Comparison of ENCODE assay signal across 16 cellular contexts in the genomic region with DNA sequence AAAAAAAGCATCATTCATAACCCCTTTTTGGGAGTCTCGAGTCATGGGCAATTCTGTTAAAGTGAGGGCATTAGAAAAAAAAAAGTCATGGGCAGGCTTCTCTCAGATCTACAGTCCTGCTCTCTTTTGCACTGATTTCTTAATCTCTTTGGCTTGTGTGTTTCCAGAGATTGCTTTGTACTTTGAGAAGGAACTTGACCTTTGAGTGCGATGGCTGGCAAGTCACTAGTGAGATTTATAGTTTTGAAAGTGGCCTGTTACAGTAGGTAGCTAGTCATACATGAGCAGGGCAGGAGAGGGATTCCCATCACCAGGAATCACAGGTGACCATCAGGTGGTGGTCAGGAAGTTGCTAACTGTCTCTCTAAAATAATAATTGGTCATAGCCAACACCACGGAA.
DNase-seq lines count a peak whose midpoint lies in the region; ATAC-seq, FAIRE-seq and TF ChIP-seq lines count a peak whose summit lies in the region.
"Had no signal": no experiment of that assay in that cellular context is flagged by ENCODE, and none has a peak within 500 bp of the region (broad histone marks: within the 10 kb centered on the region; RNA-seq: fewer than 3 reads in every experiment).

No MANE protein-coding gene starts in this region.

- H3K9me1 ChIP-seq in K562 (ENCODE audit: control insufficient read depth, insufficient read depth, low read length): no peaks in the 10 kb centered on the region

- no peaks in the 10 kb centered on the region for H3K9me2 ChIP-seq in Karpas-422 (replicated peaks; ENCODE audit: insufficient read depth, low read length)

- no peak for TF ChIP-seq EP300 in K562 (IDR thresholded peaks at IDR 0.05; ENCODE audit: low read length)

- H3K4me2 ChIP-seq in Karpas-422 (ENCODE audit: low read depth, low read length, poor library complexity, severe bottlenecking) (peak overlapping the region; percentile 48), K562 (ENCODE audit: insufficient read depth, low read length) (no peak overlapping the region)

- H3K9ac ChIP-seq in Karpas-422 (ENCODE audit: low read length): no peak overlapping the region; the same call in 1 of the 2 replicates
- H3K9ac ChIP-seq in K562 (ENCODE audit: insufficient read depth in 1 of 2, low read depth in 2 of 2, low read length in 2 of 2): no peak overlapping the region
- H3K9ac ChIP-seq: BLaER1 had no signal

- DNase-seq in Karpas-422 (no peak), K562 (ENCODE audit: extremely low read depth in 1 of 4, low spot score in 3 of 4) (no peak), small intestine (peak; percentile 81), NCI-H82 treated with DMSO at 0.1 percent for 48 hours (lab: John Stamatoyannopoulos, UW; ENCODE audit: unreplicated experiment) (no peak), urothelium cell line (ENCODE audit: low spot score) (no peak), head of caudate nucleus (no peak)
- DNase-seq: 8988T; CD4-positive, alpha-beta memory T cell; DMS153; DMS79; GF-D8; H9 had no signal

- peaks cover 52% of the 10 kb centered on the region for H3K36me3 ChIP-seq in Karpas-422 (ENCODE audit: insufficient read depth, low read length)
- no peaks in the 10 kb centered on the region for H3K36me3 ChIP-seq in K562 (ENCODE audit: control insufficient read depth, insufficient read depth, low read length)
- H3K36me3 ChIP-seq in small intestine (ENCODE audit: control insufficient read depth in 2 of 2, insufficient read depth in 2 of 2, low read length in 2 of 2): no peaks in the 10 kb centered on the region
- H3K36me3 ChIP-seq: BLaER1 had no signal

- no peaks in the 10 kb centered on the region for H3K27me3 ChIP-seq in Karpas-422 (ENCODE audit: low read length)
- H3K27me3 ChIP-seq in K562 (ENCODE audit: control insufficient read depth in 2 of 2, insufficient read depth in 2 of 2, low read length in 2 of 2): no peaks in the 10 kb centered on the region
- H3K27me3 ChIP-seq in small intestine (ENCODE audit: control insufficient read depth in 2 of 2, insufficient read depth in 2 of 2, low read length in 2 of 2): no peaks in the 10 kb centered on the region
- H3K27me3 ChIP-seq: BLaER1 had no signal

- POLR2A ChIA-PET in K562 (lab: Yijun Ruan, JAX): no interaction called here

- no peak for TF ChIP-seq RAD21 in K562 (CRISPR knock-in tag; conservative IDR thresholded peaks at IDR 0.05 in 1 of 2, IDR thresholded peaks at IDR 0.05 in 1 of 2)

- no peak for TF ChIP-seq POLR2A in K562 (conservative IDR thresholded peaks at IDR 0.05)

- CTCF ChIA-PET in K562 (lab: Yijun Ruan, JAX; ENCODE audit: low intra/inter-chr PET ratio): no interaction called here

- H4K20me1 ChIP-seq in Karpas-422 (ENCODE audit: insufficient read depth, low read depth, low read length): no peaks in the 10 kb centered on the region
- no peaks in the 10 kb centered on the region for H4K20me1 ChIP-seq in K562 (replicated peaks; ENCODE audit: control insufficient read depth, insufficient read depth, low read length)
- H4K20me1 ChIP-seq: BLaER1 had no signal

- H3K9me3 ChIP-seq in Karpas-422 (ENCODE audit: low read length) (peaks cover 13% of the 10 kb centered on the region), K562 (replicated peaks; ENCODE audit: control insufficient read depth, insufficient read depth, low read depth, low read length) (no peaks in the 10 kb centered on the region), small intestine (ENCODE audit: control insufficient read depth, low read depth) (no peaks in the 10 kb centered on the region)

- H3K4me1 ChIP-seq in Karpas-422 (ENCODE audit: low read length) (peaks cover 87% of the 10 kb centered on the region), K562 (replicated peaks in 1 of 2; ENCODE audit: control insufficient read depth in 2 of 2, insufficient read depth in 2 of 2, low read length in 2 of 2) (no peaks in the 10 kb centered on the region; a peak in 1 of 5 replicates), small intestine (ENCODE audit: control insufficient read depth in 2 of 2, insufficient read depth in 1 of 2, low read depth in 1 of 2, low read length in 1 of 2) (peaks cover 0 to 4% of the 10 kb centered on the region in 2 donors)

- WGBS in K562 (ENCODE audit: insufficient coverage, low coverage, missing lambda C conversion rate): 3% methylated on average over 3 of the region's 3 CpGs
- 22 to 74% (median 41%) methylated on average over 3 of the region's 3 CpGs for WGBS in small intestine, 3 donors

- in situ Hi-C loops in K562 (cut with MboI): no loop called here

- H3K4me3 ChIP-seq in Karpas-422 (ENCODE audit: low read length) (peak overlapping the region; percentile 5; the same call in 1 of the 2 replicates), K562 (no peak overlapping the region), small intestine (ENCODE audit: low read depth in 1 of 2, low read length in 2 of 2) (no peak overlapping the region)
- H3K4me3 ChIP-seq: BLaER1 had no signal

- H3K79me2 ChIP-seq in Karpas-422 (ENCODE audit: low read length) (peaks cover 97% of the 10 kb centered on the region), K562 (ENCODE audit: control insufficient read depth, insufficient read depth, low read length) (no peaks in the 10 kb centered on the region)

- peak overlapping the region; percentile 97 for H3K27ac ChIP-seq in Karpas-422 (ENCODE audit: low read length)
- no peak overlapping the region for H3K27ac ChIP-seq in K562 (ENCODE audit: extremely low read depth, low read depth, low read length)
- H3K27ac ChIP-seq in small intestine (ENCODE audit: low read depth in 1 of 2, low read length in 1 of 2): no peak overlapping the region
- H3K27ac ChIP-seq: BLaER1 had no signal

- no peak for ATAC-seq in K562
- no peak for ATAC-seq in GM19467 (IDR thresholded peaks at IDR 0.05; ENCODE audit: unreplicated experiment)
- ATAC-seq: HepG2 had no signal

- intact Hi-C loops in K562 (cut with micrococcal nuclease): no loop called here
- intact Hi-C loops in head of caudate nucleus (cut with DNase I): no loop called here

- BruUV-seq in K562 (replicated peaks; lab: Mats Ljungman, UMichigan): no TSS peak

- FAIRE-seq in K562 (lab: Jason Lieb, UNC): no peak
- FAIRE-seq in small intestine (lab: Jason Lieb, UNC): no peak
- no peak for FAIRE-seq in urothelium cell line (lab: Jason Lieb, UNC)
- FAIRE-seq: H1, HepG2 had no signal

- no peak for TF ChIP-seq CTCF in K562 (IDR thresholded peaks at IDR 0.05 in 2 of 3, conservative IDR thresholded peaks at IDR 0.05 in 1 of 3; ENCODE audit: insufficient read depth in 2 of 3, low read depth in 1 of 3, low read length in 3 of 3)

- H2AFZ ChIP-seq in Karpas-422 (ENCODE audit: low read length) (no peak overlapping the region), K562 (ENCODE audit: low read depth, low read length) (no peak overlapping the region)

TF ChIP-seq in K562, 482 proteins besides CTCF, POLR2A, EP300 and RAD21:
- TF ChIP-seq MTA2 (IDR thresholded peaks at IDR 0.05; ENCODE audit: low read depth) (no peak), MBD2 (IDR thresholded peaks at IDR 0.05; ENCODE audit: borderline replicate concordance, low read depth) (no peak), DDX20 (tag; IDR thresholded peaks at IDR 0.05; ENCODE audit: low read depth) (no peak), SMARCE1 (IDR thresholded peaks at IDR 0.05) (no peak), SMAD4 (CRISPR knock-in tag; conservative IDR thresholded peaks at IDR 0.05) (no peak), MEIS2 (IDR thresholded peaks at IDR 0.05; ENCODE audit: partially characterized antibody) (peak; percentile 11), KDM1A (IDR thresholded peaks at IDR 0.05) (peak; percentile 31 to 41; a peak in 2 of 4 replicates)
